8 cellular contexts compared by ENCODE assay signal in the genomic region with DNA sequence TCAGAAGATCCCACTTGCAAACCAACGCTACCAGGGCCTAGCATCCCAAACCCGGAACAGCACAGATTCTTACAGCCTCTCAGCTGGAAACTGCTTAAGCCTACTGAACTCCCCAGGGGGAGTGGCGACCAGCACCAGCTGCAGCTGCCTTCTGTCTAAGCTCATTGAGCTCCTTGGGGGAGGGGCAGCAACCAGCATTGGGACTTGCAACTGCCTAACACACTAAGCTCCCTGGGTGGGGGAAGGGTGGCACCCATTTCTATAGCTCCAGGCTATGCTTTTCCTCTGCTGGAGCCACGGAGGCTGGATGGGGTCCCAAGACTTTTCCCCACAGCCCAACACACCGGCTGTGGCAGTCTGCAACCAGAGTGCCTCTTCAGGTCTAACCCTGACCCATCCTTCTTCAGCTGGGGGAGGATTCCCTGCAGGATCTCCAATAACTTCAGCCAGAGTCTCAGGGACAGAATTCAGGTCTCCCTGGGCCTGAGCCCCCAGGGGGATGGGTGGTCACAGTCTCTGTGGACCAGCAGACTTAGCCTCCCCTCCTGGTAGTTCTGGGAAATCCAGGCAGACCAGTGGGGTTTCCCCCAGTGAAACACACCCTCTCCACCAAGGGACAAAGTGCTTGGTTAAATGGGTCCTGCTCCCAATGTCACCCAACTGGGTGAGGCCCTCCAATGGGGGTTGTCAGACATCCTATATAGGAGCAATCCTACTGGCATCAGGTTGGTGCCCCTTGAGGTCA. TPM values are rescaled to one million over a fixed set of nuclear protein-coding genes. Genes with fewer than 3 reads are reported as not detected.
A peak's percentile ranks its signal among the peaks of the same experiment; 100 is the strongest.
DNase-seq lines count a peak whose midpoint lies in the region; ATAC-seq, FAIRE-seq and TF ChIP-seq lines count a peak whose summit lies in the region.

No MANE protein-coding gene starts in this region.

- no peak overlapping the region for H3K27ac Mint-ChIP-seq in activated T-helper 2 cell treated with anti-CD3 and anti-CD28 coated beads, Interferon-gamma antibody, Interleukin-2, Interleukin-4, amounts not matched to agents 10 μg/mL and 5 μg/mL and 100 μg/mL, durations not matched to agents 14 hours and 24 hours and 36 hours

- H3K9me3 Mint-ChIP-seq in activated T-helper 2 cell treated with anti-CD3 and anti-CD28 coated beads, Interferon-gamma antibody, Interleukin-2, Interleukin-4, amounts not matched to agents 10 μg/mL and 5 μg/mL and 100 μg/mL, durations not matched to agents 14 hours and 24 hours and 36 hours, result peaks cover 48% of the 10 kb centered on the region

- H3K4me1 ChIP-seq in small intestine (ENCODE audit: control insufficient read depth in 2 of 2, insufficient read depth in 1 of 2, low read depth in 1 of 2, low read length in 1 of 2), result no peaks in the 10 kb centered on the region

- no peak for FAIRE-seq in small intestine (lab: Jason Lieb, UNC)

- 37 to 49% (median 39%) methylated on average over 5 of the region's 5 CpGs for WGBS in small intestine, 3 donors

- peaks cover 58% of the 10 kb centered on the region for H3K36me3 Mint-ChIP-seq in activated T-helper 2 cell treated with anti-CD3 and anti-CD28 coated beads, Interferon-gamma antibody, Interleukin-2, Interleukin-4, amounts not matched to agents 10 μg/mL and 5 μg/mL and 100 μg/mL, durations not matched to agents 14 hours and 24 hours and 36 hours (ENCODE audit: low read depth)

- H3K4me3 ChIP-seq in fibroblast of villous mesenchyme (ENCODE audit: low read depth, low read length) (no peak overlapping the region), small intestine (ENCODE audit: low read depth in 1 of 2, low read length in 2 of 2) (no peak overlapping the region)

- no peaks in the 10 kb centered on the region for H3K9me3 ChIP-seq in small intestine (ENCODE audit: control insufficient read depth, low read depth)

- ATAC-seq in GM19023 (IDR thresholded peaks at IDR 0.05; ENCODE audit: unreplicated experiment), result peak; percentile 97
- peak; percentile 98 for ATAC-seq in HG02938 (IDR thresholded peaks at IDR 0.05; ENCODE audit: unreplicated experiment)
- ATAC-seq in sciatic nerve, result no peak

- H3K4me3 Mint-ChIP-seq in activated T-helper 2 cell treated with anti-CD3 and anti-CD28 coated beads, Interferon-gamma antibody, Interleukin-2, Interleukin-4, amounts not matched to agents 10 μg/mL and 5 μg/mL and 100 μg/mL, durations not matched to agents 14 hours and 24 hours and 36 hours (ENCODE audit: low read depth), result no peak overlapping the region

- H3K27ac ChIP-seq in small intestine (ENCODE audit: low read depth in 1 of 2, low read length in 1 of 2), result no peak overlapping the region

- intact Hi-C loops in activated T-helper 2 cell treated with anti-CD3 and anti-CD28 coated beads, Interferon-gamma antibody, Interleukin-2, Interleukin-4, amounts not matched to agents 10 μg/mL and 5 μg/mL and 100 μg/mL, durations not matched to agents 14 hours and 24 hours and 36 hours (cut with micrococcal nuclease), result no loop called here
- intact Hi-C loops in sciatic nerve (cut with DNase I), result no loop called here

- DNase-seq in NCI-H187 (lab: John Stamatoyannopoulos, UW) (peak; percentile 20 to 69), fibroblast of villous mesenchyme (ENCODE audit: low read depth) (peak; percentile 78), sciatic nerve (ENCODE audit: low spot score) (no peak), small intestine (no peak)
- DNase-seq in activated T-helper 2 cell treated with anti-CD3 and anti-CD28 coated beads, Interferon-gamma antibody, Interleukin-2, Interleukin-4, amounts not matched to agents 10 μg/mL and 5 μg/mL and 100 μg/mL, durations not matched to agents 14 hours and 24 hours and 36 hours (ENCODE audit: low spot score), result no peak
- no peak for DNase-seq in stimulated activated CD4-positive, alpha-beta T cell treated with anti-CD3 and anti-CD28 coated beads, Interleukin-4, amount 100 ng/mL, for 1 hour

- H3K36me3 ChIP-seq in small intestine (ENCODE audit: control insufficient read depth in 2 of 2, insufficient read depth in 2 of 2, low read length in 2 of 2), result no peaks in the 10 kb centered on the region

- TF ChIP-seq CTCF in fibroblast of villous mesenchyme (IDR thresholded peaks at IDR 0.05; ENCODE audit: insufficient read depth, low read depth, low read length), result no peak

- H3K4me1 Mint-ChIP-seq in activated T-helper 2 cell treated with anti-CD3 and anti-CD28 coated beads, Interferon-gamma antibody, Interleukin-2, Interleukin-4, amounts not matched to agents 10 μg/mL and 5 μg/mL and 100 μg/mL, durations not matched to agents 14 hours and 24 hours and 36 hours (ENCODE audit: low read depth), result peaks cover 11% of the 10 kb centered on the region

- H3K27me3 ChIP-seq in small intestine (ENCODE audit: control insufficient read depth in 2 of 2, insufficient read depth in 2 of 2, low read length in 2 of 2), result no peaks in the 10 kb centered on the region

- H3K27me3 Mint-ChIP-seq in activated T-helper 2 cell treated with anti-CD3 and anti-CD28 coated beads, Interferon-gamma antibody, Interleukin-2, Interleukin-4, amounts not matched to agents 10 μg/mL and 5 μg/mL and 100 μg/mL, durations not matched to agents 14 hours and 24 hours and 36 hours (ENCODE audit: low read depth), result no peaks in the 10 kb centered on the region

RNA-seq across cellular contexts. Expression of a gene that starts 45.9 kb away (rescaled TPM):
- 132 and 145 TPM in 2 replicates for total RNA-seq in fibroblast of villous mesenchyme
- 96.5 and 106 TPM in 2 replicates for total RNA-seq in activated T-helper 2 cell treated with anti-CD3 and anti-CD28 coated beads, Interferon-gamma antibody, Interleukin-2, Interleukin-4, amounts not matched to agents 10 μg/mL and 5 μg/mL and 100 μg/mL, durations not matched to agents 14 hours and 24 hours and 36 hours
- total RNA-seq in sciatic nerve, result 18.1 TPM
- 1 to 10 TPM in 2 of 3 donors, under 1 TPM in 1; 0.89 to 3.0 (median 1.3) TPM for polyA plus RNA-seq in small intestine

Comparison
In these comparisons a context has a peak if more than half of its experiments do, and no peak if none do; other contexts are left out.
1. DNase-seq: peak in NCI-H187 (2 of 2) and fibroblast of villous mesenchyme (single experiment); none in activated T-helper 2 cell treated with anti-CD3 and anti-CD28 coated beads, Interferon-gamma antibody, Interleukin-2, Interleukin-4, amounts not matched to agents 10 μg/mL and 5 μg/mL and 100 μg/mL, durations not matched to agents 14 hours and 24 hours and 36 hours (single experiment), sciatic nerve (single experiment), small intestine (single experiment) and stimulated activated CD4-positive, alpha-beta T cell treated with anti-CD3 and anti-CD28 coated beads, Interleukin-4, amount 100 ng/mL, for 1 hour (single experiment).